10 cellular contexts compared by ENCODE assay signal in genomic region chr14:73888460-73888725, GRCh38. TPM values are rescaled to one million over a fixed set of nuclear protein-coding genes. Genes with fewer than 3 reads are reported as not detected.
A peak's percentile ranks its signal among the peaks of the same experiment; 100 is the strongest.
DNase-seq lines count a peak whose midpoint lies in the region; ATAC-seq and TF ChIP-seq lines count a peak whose summit lies in the region.
"Had no signal": no experiment of that assay in that cellular context is flagged by ENCODE, and none has a peak within 500 bp of the region (broad histone marks: within the 10 kb centered on the region; RNA-seq: fewer than 3 reads in every experiment).

No MANE protein-coding gene starts in this region.

- no peaks in the 10 kb centered on the region for H3K27me3 Mint-ChIP-seq in activated CD8-positive, alpha-beta T cell treated with anti-CD3 and anti-CD28 coated beads, Interleukin-2, amount 10 ng/mL, durations not matched to agents 7 days and 5 days (ENCODE audit: low read depth)
- peaks cover 7 to 9% (median 8%) of the 10 kb centered on the region in 3 donors for H3K27me3 Mint-ChIP-seq in immature natural killer cell (ENCODE audit: low read depth in 3 of 3)

- no peaks in the 10 kb centered on the region for H3K27me3 ChIP-seq in ACC112 (ENCODE audit: insufficient read depth, low read length)

- no peak overlapping the region for H2AFZ ChIP-seq in ACC112 (ENCODE audit: low read length, unreplicated experiment)

- POLR2A ChIA-PET in activated CD8-positive, alpha-beta T cell treated with anti-CD3 and anti-CD28 coated beads, Interleukin-2, amount 10 ng/mL, durations not matched to agents 7 days and 5 days (lab: Charles Lee) = interaction anchor here (1.0 to 1.3 kb wide), 2 partner anchors 8 kb away, joined by 3 read pairs; no protein-coding TSS in a partner anchor
- POLR2A ChIA-PET in HEK293T (lab: Yijun Ruan, JAX) = no interaction called here

- peak overlapping the region; percentile 97 for H3K27ac Mint-ChIP-seq in activated CD8-positive, alpha-beta T cell treated with anti-CD3 and anti-CD28 coated beads, Interleukin-2, amount 10 ng/mL, durations not matched to agents 7 days and 5 days
- peak overlapping the region; percentile 82 to 99 (median 98) for H3K27ac Mint-ChIP-seq in immature natural killer cell

- peaks cover 21% of the 10 kb centered on the region for H3K4me1 ChIP-seq in ACC112 (ENCODE audit: control insufficient read depth, insufficient read depth, low read length, unreplicated experiment)

- H3K4me1 Mint-ChIP-seq in activated CD8-positive, alpha-beta T cell treated with anti-CD3 and anti-CD28 coated beads, Interleukin-2, amount 10 ng/mL, durations not matched to agents 7 days and 5 days (ENCODE audit: low read depth) = peaks cover 41% of the 10 kb centered on the region
- H3K4me1 Mint-ChIP-seq in immature natural killer cell = peaks cover 44 to 64% of the 10 kb centered on the region in 2 donors

- H3K9me3 Mint-ChIP-seq in activated CD8-positive, alpha-beta T cell treated with anti-CD3 and anti-CD28 coated beads, Interleukin-2, amount 10 ng/mL, durations not matched to agents 7 days and 5 days (ENCODE audit: insufficient read depth) = no peaks in the 10 kb centered on the region
- H3K9me3 Mint-ChIP-seq in immature natural killer cell = no peaks in the 10 kb centered on the region

- H3K4me3 ChIP-seq in ACC112 (ENCODE audit: low read depth, low read length) = peak overlapping the region; percentile 91
- peak overlapping the region; percentile 62; the same call in 1 of the 2 replicates for H3K4me3 ChIP-seq in GM12864 (ENCODE audit: low read depth, low read length)

- H3K27ac ChIP-seq in ACC112 (ENCODE audit: low read depth, low read length) = peak overlapping the region; percentile 94

- peaks cover 14% of the 10 kb centered on the region for H3K36me3 Mint-ChIP-seq in activated CD8-positive, alpha-beta T cell treated with anti-CD3 and anti-CD28 coated beads, Interleukin-2, amount 10 ng/mL, durations not matched to agents 7 days and 5 days (ENCODE audit: low read depth)
- H3K36me3 Mint-ChIP-seq in immature natural killer cell = peaks cover 0 to 3% (median 0%) of the 10 kb centered on the region in 3 donors

- CTCF ChIA-PET in activated CD8-positive, alpha-beta T cell treated with anti-CD3 and anti-CD28 coated beads, Interleukin-2, amount 10 ng/mL, durations not matched to agents 7 days and 5 days (lab: Charles Lee) = interaction anchor here (1.3 to 2.4 kb wide), 3 partner anchors 9 to 318 kb away, joined by 3 to 9 read pairs (median 4); no protein-coding TSS in a partner anchor
- CTCF ChIA-PET in HEK293T (lab: Yijun Ruan, JAX) = no interaction called here

- peak overlapping the region; percentile 97 for H3K4me3 Mint-ChIP-seq in activated CD8-positive, alpha-beta T cell treated with anti-CD3 and anti-CD28 coated beads, Interleukin-2, amount 10 ng/mL, durations not matched to agents 7 days and 5 days
- peak overlapping the region in 3 of 5 donors; percentile 92 to 98 (median 96) for H3K4me3 Mint-ChIP-seq in immature natural killer cell

- TF ChIP-seq CTCF in GM12864 (IDR thresholded peaks at IDR 0.05; ENCODE audit: low read depth, low read length, missing control alignments) = no peak

- peaks cover 81% of the 10 kb centered on the region for H3K79me2 ChIP-seq in ACC112 (ENCODE audit: control insufficient read depth, insufficient read depth, low read length, unreplicated experiment)

- DNase-seq in GM12864 (ENCODE audit: low read depth) = no peak
- no peak for DNase-seq in activated CD8-positive, alpha-beta T cell treated with anti-CD3 and anti-CD28 coated beads, Interleukin-2, amount 10 ng/mL, durations not matched to agents 7 days and 5 days
- DNase-seq in immature natural killer cell = no peak
- no peak for DNase-seq in NCI-H69 (lab: John Stamatoyannopoulos, UW)
- DNase-seq in NCI-H1105 treated with DMSO at 0.1 percent for 48 hours (lab: John Stamatoyannopoulos, UW) = no peak
- no peak for DNase-seq in NCI-H2107 treated with DMSO at 0.1 percent for 48 hours (lab: John Stamatoyannopoulos, UW; ENCODE audit: unreplicated experiment)
- DNase-seq in HEK293T (ENCODE audit: extremely low spot score) = no peak
- DNase-seq: H7, NCI-H1105 had no signal

- ATAC-seq in activated CD8-positive, alpha-beta T cell treated with anti-CD3 and anti-CD28 coated beads, Interleukin-2, amount 10 ng/mL, durations not matched to agents 7 days and 5 days = no peak

- H3K36me3 ChIP-seq in ACC112 (ENCODE audit: insufficient read depth, low read length) = peaks cover 6% of the 10 kb centered on the region

TF ChIP-seq in HEK293T, 16 proteins besides CTCF, POLR2A, EP300 and RAD21:
- TF ChIP-seq NFRKB (IDR thresholded peaks at IDR 0.05) (no peak), TARDBP (IDR thresholded peaks at IDR 0.05) (no peak), SP1 (IDR thresholded peaks at IDR 0.05) (no peak), FOXK2 (IDR thresholded peaks at IDR 0.05) (no peak), L3MBTL2 (conservative IDR thresholded peaks at IDR 0.05) (no peak), ELF4 (IDR thresholded peaks at IDR 0.05) (no peak)

RNA-seq across cellular contexts. Expression of gene ZNF410, which starts 1.7 kb away (rescaled TPM):
- total RNA-seq in activated CD8-positive, alpha-beta T cell treated with anti-CD3 and anti-CD28 coated beads, Interleukin-2, amount 10 ng/mL, durations not matched to agents 7 days and 5 days = 10 to 100 TPM; 49.7 to 50.2 TPM
- 10 to 100 TPM; 72.6 to 88.0 (median 86.1) TPM for polyA plus RNA-seq in immature natural killer cell

RNA-seq across cellular contexts. Expression of gene PTGR2, which starts 36.8 kb away (rescaled TPM):
- total RNA-seq in activated CD8-positive, alpha-beta T cell treated with anti-CD3 and anti-CD28 coated beads, Interleukin-2, amount 10 ng/mL, durations not matched to agents 7 days and 5 days = 1 to 10 TPM; 1.4 to 1.8 TPM
- 1 to 10 TPM in 2 of 3 donors, under 1 TPM in 1; 0.76 to 1.6 (median 1.0) TPM for polyA plus RNA-seq in immature natural killer cell
